Comparison of ENCODE assay signal across 8 cellular contexts in the genomic region with DNA sequence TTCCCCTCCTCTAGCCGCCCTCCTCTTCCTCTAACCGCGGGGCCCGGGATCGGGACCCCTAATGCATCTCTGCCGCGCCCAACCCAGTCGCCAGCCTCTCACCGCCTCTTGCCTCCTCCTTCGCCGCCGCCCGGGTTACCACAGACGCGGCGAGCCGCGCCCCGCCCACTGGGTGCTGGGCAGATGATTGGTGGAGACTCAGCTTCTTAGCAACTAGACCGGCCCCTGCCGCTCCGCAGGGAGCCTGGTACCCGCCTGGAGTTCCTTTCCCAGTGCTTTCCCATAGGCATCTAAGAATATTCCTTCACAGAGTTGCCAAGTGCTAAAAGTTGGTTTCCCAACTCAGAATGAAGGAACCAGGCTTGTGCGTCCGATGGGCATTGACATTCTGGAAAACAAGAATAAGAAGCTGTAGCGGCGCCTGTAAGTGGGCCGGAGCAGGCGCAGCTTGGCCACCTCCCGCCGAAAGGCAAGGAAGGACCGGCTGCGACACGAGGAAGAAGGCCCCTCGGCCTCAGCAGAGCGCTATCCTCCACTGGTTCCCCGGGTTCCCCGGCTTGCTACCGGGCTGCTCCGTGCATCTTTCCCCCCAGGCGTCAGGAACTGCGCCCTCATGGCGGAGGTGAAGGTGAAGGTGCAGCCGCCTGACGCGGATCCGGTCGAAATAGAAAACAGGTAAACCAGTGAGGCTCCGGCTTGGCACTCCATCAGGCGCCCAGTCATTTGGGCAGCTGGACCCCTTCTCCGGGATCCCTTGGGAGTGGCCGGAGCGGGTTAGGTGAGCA. TPM values are rescaled to one million over a fixed set of nuclear protein-coding genes. Genes with fewer than 3 reads are reported as not detected.
DNase-seq lines count a peak whose midpoint lies in the region; FAIRE-seq and TF ChIP-seq lines count a peak whose summit lies in the region.

A gene (minus strand): TSS at position 137 of the 785 bp plus-strand sequence. CDS start 1,672 bp downstream, outside the sequence.
A gene with protein sequence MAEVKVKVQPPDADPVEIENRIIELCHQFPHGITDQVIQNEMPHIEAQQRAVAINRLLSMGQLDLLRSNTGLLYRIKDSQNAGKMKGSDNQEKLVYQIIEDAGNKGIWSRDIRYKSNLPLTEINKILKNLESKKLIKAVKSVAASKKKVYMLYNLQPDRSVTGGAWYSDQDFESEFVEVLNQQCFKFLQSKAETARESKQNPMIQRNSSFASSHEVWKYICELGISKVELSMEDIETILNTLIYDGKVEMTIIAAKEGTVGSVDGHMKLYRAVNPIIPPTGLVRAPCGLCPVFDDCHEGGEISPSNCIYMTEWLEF (plus strand): TSS at position 497 of the 785 bp plus-strand sequence. CDS start 117 bp downstream, at position 614.

- H3K4me1 Mint-ChIP-seq in activated naive CD4-positive, alpha-beta T cell treated with anti-CD3 and anti-CD28 coated beads for 36 hours (ENCODE audit: low read depth), result peaks cover 32% of the 10 kb centered on the region

- H3K4me3 ChIP-seq in HFF-Myc (replicated peaks; ENCODE audit: low read depth, low read length), result peak within 1 kb of the TSS; percentile 68
- H3K4me3 ChIP-seq in SJSA1, result peak within 1 kb of the TSS; percentile 61
- peak within 1 kb of the TSS; percentile 91 for H3K4me3 ChIP-seq in neuron (ENCODE audit: low read length)

- H3K27ac ChIP-seq in SJSA1, result peak within 1 kb of the TSS; percentile 91

- DNase-seq in GM04503 (ENCODE audit: low read depth) (peak; percentile 69), HFF-Myc (ENCODE audit: extremely low read depth, low read depth) (peak; percentile 86), MV-4-11 (lab: John Stamatoyannopoulos, UW) (peak; percentile 94), SJSA1 (ENCODE audit: low read depth in 1 of 2, low spot score in 2 of 2) (peak; percentile 96 to 98), frontal cortex (ENCODE audit: low spot score in 2 of 2) (peak; percentile 88 to 98), stromal cell of bone marrow (ENCODE audit: low read depth) (peak; percentile 93)
- peak; percentile 94 for DNase-seq in activated naive CD4-positive, alpha-beta T cell treated with anti-CD3 and anti-CD28 coated beads for 36 hours

- peak; percentile 49 for FAIRE-seq in frontal cortex (lab: Jason Lieb, UNC)

- H3K27ac Mint-ChIP-seq in activated naive CD4-positive, alpha-beta T cell treated with anti-CD3 and anti-CD28 coated beads for 36 hours, result peak within 1 kb of the TSS; percentile 84

- H3K9me3 ChIP-seq in SJSA1 (replicated peaks) (no peaks in the 10 kb centered on the region), neuron (ENCODE audit: low read length) (no peaks in the 10 kb centered on the region)

- H3K4me1 ChIP-seq in SJSA1 (replicated peaks), result peaks cover 14% of the 10 kb centered on the region
- peaks cover 18% of the 10 kb centered on the region for H3K4me1 ChIP-seq in neuron (ENCODE audit: insufficient read depth, low read length)

- peaks cover 24% of the 10 kb centered on the region for H3K36me3 ChIP-seq in SJSA1
- H3K36me3 ChIP-seq in neuron (ENCODE audit: insufficient read depth, low read length), result peaks cover 15% of the 10 kb centered on the region

- H3K27me3 ChIP-seq in SJSA1 (replicated peaks) (no peaks in the 10 kb centered on the region), neuron (ENCODE audit: insufficient read depth, low read length) (no peaks in the 10 kb centered on the region)

- peak within 1 kb of the TSS; percentile 92 for H3K4me3 Mint-ChIP-seq in activated naive CD4-positive, alpha-beta T cell treated with anti-CD3 and anti-CD28 coated beads for 36 hours

- H3K36me3 Mint-ChIP-seq in activated naive CD4-positive, alpha-beta T cell treated with anti-CD3 and anti-CD28 coated beads for 36 hours (ENCODE audit: low read depth), result peaks cover 5% of the 10 kb centered on the region

- H2AFZ ChIP-seq in neuron (ENCODE audit: low read depth, low read length), result peak within 1 kb of the TSS; percentile 81

- no peaks in the 10 kb centered on the region for H3K9me3 Mint-ChIP-seq in activated naive CD4-positive, alpha-beta T cell treated with anti-CD3 and anti-CD28 coated beads for 36 hours

- no peak for TF ChIP-seq CTCF in HFF-Myc (IDR thresholded peaks at IDR 0.05; ENCODE audit: low read depth, low read length, missing control alignments)

- CTCF ChIA-PET in activated naive CD4-positive, alpha-beta T cell treated with anti-CD3 and anti-CD28 coated beads for 36 hours (lab: Charles Lee), result interaction anchor here (0.6 to 2.1 kb wide), 3 partner anchors 30 to 53 kb away, joined by 3 to 7 read pairs (median 4); a partner anchor contains a TSS

- no peaks in the 10 kb centered on the region for H3K27me3 Mint-ChIP-seq in activated naive CD4-positive, alpha-beta T cell treated with anti-CD3 and anti-CD28 coated beads for 36 hours (ENCODE audit: low read depth)

- intact Hi-C loops in activated naive CD4-positive, alpha-beta T cell treated with anti-CD3 and anti-CD28 coated beads for 36 hours (cut with micrococcal nuclease), result loop anchor here (1.0 to 2.0 kb wide), 9 partner anchors 30 to 498 kb away; a partner anchor contains a TSS

RNA-seq across cellular contexts. Expression of the first gene that starts in this region (rescaled TPM):
- total RNA-seq in SJSA1 (2014; rRNA removed; shearing (Covaris generic)), result 0.97 and 1.1 TPM in 2 replicates
- under 1 TPM; 0.79 to 0.94 TPM for total RNA-seq in activated naive CD4-positive, alpha-beta T cell treated with anti-CD3 and anti-CD28 coated beads for 36 hours
- 5.3 TPM for total RNA-seq in frontal cortex

RNA-seq across cellular contexts. Expression of the second gene that starts in this region (rescaled TPM):
- total RNA-seq in SJSA1 (2014; rRNA removed; shearing (Covaris generic)), result 20.4 and 24.7 TPM in 2 replicates
- 1 to 10 TPM; 7.0 to 8.3 TPM for total RNA-seq in activated naive CD4-positive, alpha-beta T cell treated with anti-CD3 and anti-CD28 coated beads for 36 hours
- 35.5 TPM for total RNA-seq in frontal cortex

Comparison
In these comparisons a context has a peak if more than half of its experiments do, and no peak if none do; other contexts are left out.
1. Peak in every context shown above with its lines: DNase-seq, H3K4me3 ChIP-seq and H3K27ac ChIP-seq.